Comparison of ENCODE assay signal across 8 cellular contexts in genomic region chr2:135052997-135053474, GRCh38. TPM values are rescaled to one million over a fixed set of nuclear protein-coding genes. Genes with fewer than 3 reads are reported as not detected.
DNase-seq lines count a peak whose midpoint lies in the region; ATAC-seq and TF ChIP-seq lines count a peak whose summit lies in the region.

No MANE protein-coding gene starts in this region.

- peaks cover 16% of the 10 kb centered on the region for H3K4me1 Mint-ChIP-seq in MCF 10A (ENCODE audit: insufficient read depth, unreplicated experiment)
- H3K4me1 Mint-ChIP-seq in memory B cell: peaks cover 20% of the 10 kb centered on the region

- TF ChIP-seq POLR2A in stomach (IDR thresholded peaks at IDR 0.05): no peak

- no peaks in the 10 kb centered on the region for H3K9me3 ChIP-seq in PC-3 (ENCODE audit: low read length)
- H3K9me3 ChIP-seq in stomach: no peaks in the 10 kb centered on the region

- WGBS in stomach, 5 donors: 2 to 11% (median 7%) methylated on average over 15 of the region's 15 CpGs

- H3K9ac ChIP-seq in PC-3 (ENCODE audit: low read length): peak overlapping the region; percentile 93

- H3K27me3 ChIP-seq in PC-3 (ENCODE audit: low read length) (no peaks in the 10 kb centered on the region), stomach (no peaks in the 10 kb centered on the region)

- no TSS peak for BruUV-seq in PC-3 (replicated peaks; lab: Mats Ljungman, UMichigan)
- no TSS peak for BruUV-seq in MCF 10A (replicated peaks; lab: Mats Ljungman, UMichigan)

- peak overlapping the region; percentile 95 for H3K4me3 Mint-ChIP-seq in MCF 10A (ENCODE audit: unreplicated experiment)
- H3K4me3 Mint-ChIP-seq in memory B cell: peak overlapping the region; percentile 92

- in situ Hi-C loops in KBM-7 (cut with MboI; ENCODE audit: low pct_unique_long_range_greater_than_20kb, low sequenced_read_pairs): no loop called here

- peaks cover 15% of the 10 kb centered on the region for H3K36me3 Mint-ChIP-seq in MCF 10A (ENCODE audit: insufficient read depth, unreplicated experiment)
- peaks cover 10% of the 10 kb centered on the region for H3K36me3 Mint-ChIP-seq in memory B cell

- H4K20me1 ChIP-seq in PC-3 (ENCODE audit: low read length): peaks cover 17% of the 10 kb centered on the region

- no peaks in the 10 kb centered on the region for H3K9me2 ChIP-seq in PC-3 (replicated peaks; ENCODE audit: low read length)

- no peak for TF ChIP-seq CTCF in GM12864 (IDR thresholded peaks at IDR 0.05; ENCODE audit: low read depth, low read length, missing control alignments)
- TF ChIP-seq CTCF in PC-3 (conservative IDR thresholded peaks at IDR 0.05; ENCODE audit: low read depth, low read length): no peak
- no peak for TF ChIP-seq CTCF in MCF 10A (IDR thresholded peaks at IDR 0.05; ENCODE audit: unreplicated experiment)
- no peak for TF ChIP-seq CTCF in stomach (IDR thresholded peaks at IDR 0.05)

- POLR2A ChIA-PET in HEK293T (lab: Yijun Ruan, JAX): interaction anchor here (0.9 to 1.1 kb wide), 3 partner anchors 12 to 478 kb away, joined by 3 to 5 read pairs (median 3); partner anchors contain the start of genes R3HDM1 and ZRANB3
- POLR2A ChIA-PET in PC-3 (lab: Charles Lee; ENCODE audit: unreplicated experiment): no interaction called here
- POLR2A ChIA-PET in MCF 10A (lab: Yijun Ruan, JAX): interaction anchor here (0.7 to 3.5 kb wide), 16 partner anchors 12 to 709 kb away, joined by 3 to 12 read pairs (median 3); partner anchors contain the start of genes CCNT2, R3HDM1 and ZRANB3

- no peaks in the 10 kb centered on the region; the same call in 1 of the 2 replicates for H3K36me3 ChIP-seq in PC-3 (ENCODE audit: low read depth, low read length)
- H3K36me3 ChIP-seq in stomach: no peaks in the 10 kb centered on the region

- H3F3A ChIP-seq in PC-3 (ENCODE audit: low read length, unreplicated experiment): no peaks in the 10 kb centered on the region

- TF ChIP-seq EP300 in stomach (IDR thresholded peaks at IDR 0.05): no peak

- H3K4me3 ChIP-seq in GM12864 (ENCODE audit: low read depth, low read length) (peak overlapping the region; percentile 59), PC-3 (ENCODE audit: low read length) (peak overlapping the region; percentile 92), stomach (peak overlapping the region; percentile 58 to 76 (median 70))

- H3K4me1 ChIP-seq in PC-3 (ENCODE audit: insufficient read depth, low read length) (peaks cover 23% of the 10 kb centered on the region), stomach (peaks cover 19 to 70% (median 55%) of the 10 kb centered on the region in 4 donors)

- H2AFZ ChIP-seq in PC-3 (ENCODE audit: low read length): peak overlapping the region; percentile 92; the same call in 1 of the 2 replicates

- H3K79me2 ChIP-seq in PC-3 (ENCODE audit: low read length): peaks cover 59% of the 10 kb centered on the region

- no peaks in the 10 kb centered on the region for H3K9me3 Mint-ChIP-seq in MCF 10A (ENCODE audit: unreplicated experiment)
- H3K9me3 Mint-ChIP-seq in memory B cell: no peaks in the 10 kb centered on the region

- H3K27ac ChIP-seq in PC-3 (ENCODE audit: low read length): no peak overlapping the region
- peak overlapping the region; percentile 89 to 95 (median 92) for H3K27ac ChIP-seq in stomach

- DNase-seq in GM12864 (ENCODE audit: low read depth) (peak; percentile 39), HEK293T (ENCODE audit: extremely low spot score) (no peak), PC-3 (no peak), MCF 10A (ENCODE audit: unreplicated experiment) (no peak), memory B cell (ENCODE audit: low spot score in 2 of 2) (no peak), stomach (no peak), KBM-7 (no peak), SHP77 treated with DMSO at 0.1 percent for 48 hours (lab: John Stamatoyannopoulos, UW) (no peak)

- H3K27me3 Mint-ChIP-seq in MCF 10A (ENCODE audit: insufficient read depth, unreplicated experiment) (no peaks in the 10 kb centered on the region), memory B cell (no peaks in the 10 kb centered on the region)

- H3K27ac Mint-ChIP-seq in MCF 10A (ENCODE audit: low read depth, unreplicated experiment) (peak overlapping the region; percentile 100), memory B cell (peak overlapping the region; percentile 99)

- intact Hi-C loops in PC-3 (cut with micrococcal nuclease): loop anchor here (1.0 to 5.0 kb wide), 3 partner anchors 40 to 204 kb away; no protein-coding TSS in a partner anchor
- intact Hi-C loops in MCF 10A (cut with micrococcal nuclease): loop anchor here (10.0 kb wide), 2 partner anchors 72 to 112 kb away; no protein-coding TSS in a partner anchor
- intact Hi-C loops in stomach (cut with DNase I; ENCODE audit: low total_unique reads): no loop called here

- CTCF ChIA-PET in HEK293T (lab: Yijun Ruan, JAX) (no interaction called here), PC-3 (lab: Charles Lee) (no interaction called here), MCF 10A (lab: Yijun Ruan, JAX) (interaction anchor here (1.1 to 1.3 kb wide), 2 partner anchors 14 to 49 kb away, joined by 3 to 6 read pairs; no protein-coding TSS in a partner anchor)

- H3K4me2 ChIP-seq in PC-3 (ENCODE audit: low read length): peak overlapping the region; percentile 95

- ATAC-seq in PC-3 (no peak; the same call in 1 of the 2 replicates), memory B cell (ENCODE audit: low read depth) (no peak)

TF ChIP-seq in HEK293T, 16 proteins besides CTCF, POLR2A, EP300 and RAD21:
- TF ChIP-seq CTBP1 (IDR thresholded peaks at IDR 0.05; ENCODE audit: borderline replicate concordance): no peak
- 0 out of 2 replicates have a peak, but pooled peaks have one; percentile 33 for TF ChIP-seq L3MBTL2 (conservative IDR thresholded peaks at IDR 0.05)

RNA-seq across cellular contexts. Expression of gene RAB3GAP1, which starts 0.9 kb away (rescaled TPM):
- 35.8 and 41.1 TPM in 2 replicates for total RNA-seq in PC-3 (2014; rRNA removed)
- 63.4 and 70.1 TPM in 2 replicates for total RNA-seq in MCF 10A (2022)
- 100 to 1,000 TPM in 1 of 5 donors, 10 to 100 TPM in 4; 32.1 to 556 (median 53.5) TPM for total RNA-seq in stomach
- polyA plus RNA-seq in stomach: 10 to 100 TPM; 14.2 to 20.0 (median 15.9) TPM

RNA-seq across cellular contexts. Expression of gene MAP3K19, which starts 5.8 kb away (rescaled TPM):
- total RNA-seq in PC-3 (2014; rRNA removed) (not detected in 2 replicates), MCF 10A (2022) (not detected in 2 replicates), stomach (1 to 10 TPM in 1 of 5 donors, not detected in 4; 1.1 TPM)
- polyA plus RNA-seq in stomach: not detected
